8 cellular contexts compared by ENCODE assay signal in the genomic region with DNA sequence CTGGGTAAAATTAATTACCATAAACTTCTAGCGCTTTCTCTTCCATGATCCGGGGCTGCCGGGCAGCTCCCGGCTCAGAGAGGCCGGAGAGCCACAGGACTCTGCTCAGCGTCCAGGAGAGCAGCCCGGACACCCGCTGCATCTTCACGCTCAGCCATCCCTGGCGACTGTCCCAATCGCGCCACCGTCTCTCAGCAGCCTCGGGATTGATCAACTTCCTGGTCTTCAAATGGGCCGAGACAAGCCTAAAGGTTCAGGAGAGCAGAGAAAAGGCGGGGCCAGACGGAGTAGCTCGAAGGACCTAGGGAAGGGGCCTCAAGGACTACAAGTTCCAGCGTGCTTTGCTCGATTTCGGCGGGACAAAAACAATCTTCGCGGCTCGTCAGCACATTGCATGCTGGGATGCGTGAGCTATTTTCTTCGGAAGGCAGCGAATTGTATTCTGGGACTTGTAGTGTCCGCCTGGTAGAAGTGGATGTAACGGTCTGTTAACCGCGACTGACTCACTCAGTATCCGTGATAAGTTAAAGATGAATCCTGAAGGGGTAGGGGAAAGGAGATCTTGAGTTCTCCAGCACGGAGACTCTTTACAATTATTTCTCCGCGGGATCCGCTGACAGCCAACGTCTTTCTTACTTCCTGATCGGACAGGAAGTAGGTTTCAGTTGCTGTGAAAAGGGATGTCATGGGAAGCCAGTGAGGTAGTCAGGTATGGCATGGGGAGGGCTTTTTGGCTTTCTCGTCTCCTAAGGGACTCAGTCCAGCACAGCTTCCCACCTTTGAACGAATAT. TPM values are rescaled to one million over a fixed set of nuclear protein-coding genes. Genes with fewer than 3 reads are reported as not detected.
A peak's percentile ranks its signal among the peaks of the same experiment; 100 is the strongest.
DNase-seq lines count a peak whose midpoint lies in the region; ATAC-seq and TF ChIP-seq lines count a peak whose summit lies in the region.

A gene with protein sequence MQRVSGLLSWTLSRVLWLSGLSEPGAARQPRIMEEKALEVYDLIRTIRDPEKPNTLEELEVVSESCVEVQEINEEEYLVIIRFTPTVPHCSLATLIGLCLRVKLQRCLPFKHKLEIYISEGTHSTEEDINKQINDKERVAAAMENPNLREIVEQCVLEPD (minus strand): TSS at position 212 of the 791 bp plus-strand sequence. CDS start 70 bp downstream, at position 142.

- H3K27me3 ChIP-seq in GM06990 (replicated peaks; ENCODE audit: control insufficient read depth, insufficient read depth, low read length) (no peaks in the 10 kb centered on the region), SK-N-SH (ENCODE audit: insufficient read depth) (no peaks in the 10 kb centered on the region), suprapubic skin (no peaks in the 10 kb centered on the region)

- POLR2A ChIA-PET in SK-N-SH (lab: Yijun Ruan, JAX), result interaction anchor here (0.6 to 2.0 kb wide), 10 partner anchors 8 to 366 kb away, joined by 3 to 11 read pairs (median 4); partner anchors contain the start of genes PPIB, TRIP4 and ZNF609

- WGBS in SK-N-SH (ENCODE audit: low lambda C conversion rate), result under 1% methylated on average over 35 of the region's 41 CpGs
- WGBS in suprapubic skin, result 0% methylated on average over 41 of the region's 41 CpGs

- TF ChIP-seq EP300 in SK-N-SH (IDR thresholded peaks at IDR 0.05; ENCODE audit: borderline replicate concordance in 1 of 2, low read depth in 1 of 2, low read length in 1 of 2) (no peak), suprapubic skin (IDR thresholded peaks at IDR 0.05) (no peak)

- no peak for TF ChIP-seq CTCF in GM06990 (IDR thresholded peaks at IDR 0.05; ENCODE audit: insufficient read depth, low read length, poor library complexity, severe bottlenecking)
- no peak for TF ChIP-seq CTCF in SK-N-SH (IDR thresholded peaks at IDR 0.05)
- no peak for TF ChIP-seq CTCF in suprapubic skin (IDR thresholded peaks at IDR 0.05)

- no peaks in the 10 kb centered on the region for H3K9me2 ChIP-seq in SK-N-SH

- H3K4me1 ChIP-seq in SK-N-SH (ENCODE audit: control insufficient read depth in 1 of 2, insufficient read depth in 2 of 2, low read depth in 1 of 2, low read length in 1 of 2) (peaks cover 17 to 23% of the 10 kb centered on the region in 2 experiments; a peak in 3 of 4 replicates), suprapubic skin (peaks cover 69% of the 10 kb centered on the region)

- no peaks in the 10 kb centered on the region for H3K9me3 ChIP-seq in SK-N-SH
- no peaks in the 10 kb centered on the region for H3K9me3 ChIP-seq in suprapubic skin

- H3K36me3 ChIP-seq in GM06990 (ENCODE audit: control insufficient read depth, insufficient read depth, low read length) (no peaks in the 10 kb centered on the region; the same call in 1 of the 2 replicates), SK-N-SH (replicated peaks in 1 of 2; ENCODE audit: control insufficient read depth in 1 of 2, insufficient read depth in 2 of 2, low read length in 1 of 2) (peaks cover 2 to 9% of the 10 kb centered on the region in 2 experiments), suprapubic skin (peaks cover 5% of the 10 kb centered on the region)

- TF ChIP-seq RAD21 in SK-N-SH (IDR thresholded peaks at IDR 0.05; ENCODE audit: low read length), result no peak

- peak within 1 kb of the TSS; percentile 86 for H3K9ac ChIP-seq in SK-N-SH

- peak within 1 kb of the TSS; percentile 94 for H2AFZ ChIP-seq in SK-N-SH (ENCODE audit: low read depth)

- DNase-seq in GM06990 (ENCODE audit: extremely low read depth, insufficient read length) (peak; percentile 92), NCI-H1048 (lab: John Stamatoyannopoulos, UW) (peak; percentile 94), SK-N-SH (peak; percentile 81), globus pallidus (ENCODE audit: low spot score) (peak; percentile 99), nucleus accumbens (lab: John Stamatoyannopoulos, UW) (peak; percentile 73 to 98 (median 93)), suprapubic skin (ENCODE audit: low spot score in 2 of 2) (peak; percentile 96 to 98)
- peak; percentile 87 to 93 for DNase-seq in activated naive CD4-positive, alpha-beta T cell treated with anti-CD3 and anti-CD28 coated beads, Interleukin-2, amount 50 U/mL, for 72 hours (ENCODE audit: low spot score in 2 of 2)

- CTCF ChIA-PET in SK-N-SH (lab: Yijun Ruan, JAX), result interaction anchor here (1.1 to 2.9 kb wide), 5 partner anchors 23 to 63 kb away, joined by 3 to 19 read pairs (median 4); no protein-coding TSS in a partner anchor

- H3K4me3 ChIP-seq in GM06990 (replicated peaks; ENCODE audit: low read depth, low read length), result peak within 1 kb of the TSS; percentile 89
- H3K4me3 ChIP-seq in SK-N-SH (ENCODE audit: low read depth in 2 of 2, low read length in 1 of 2), result peak within 1 kb of the TSS; percentile 91 to 99
- H3K4me3 ChIP-seq in suprapubic skin, result peak within 1 kb of the TSS; percentile 64

- peak in 1 of 2 donors; percentile 41 for TF ChIP-seq POLR2A in suprapubic skin (IDR thresholded peaks at IDR 0.05)

- H3K27ac Mint-ChIP-seq in activated naive CD4-positive, alpha-beta T cell treated with anti-CD3 and anti-CD28 coated beads, Interleukin-2, amount 50 U/mL, for 72 hours, result peak within 1 kb of the TSS; percentile 97 to 99

- no peaks in the 10 kb centered on the region for H3K9me3 Mint-ChIP-seq in activated naive CD4-positive, alpha-beta T cell treated with anti-CD3 and anti-CD28 coated beads, Interleukin-2, amount 50 U/mL, for 72 hours

- peaks cover 23% of the 10 kb centered on the region for H4K20me1 ChIP-seq in SK-N-SH (ENCODE audit: insufficient read depth)

- H3K4me2 ChIP-seq in SK-N-SH, result peak within 1 kb of the TSS; percentile 92

- peak; percentile 56 for ATAC-seq in HG02571 (IDR thresholded peaks at IDR 0.05; ENCODE audit: unreplicated experiment)
- ATAC-seq in activated naive CD4-positive, alpha-beta T cell treated with anti-CD3 and anti-CD28 coated beads, Interleukin-2, amount 50 U/mL, for 72 hours, result peak; percentile 77 to 86

- peaks cover 88% of the 10 kb centered on the region for H3K79me2 ChIP-seq in SK-N-SH (ENCODE audit: insufficient read depth)

- H3F3A ChIP-seq in SK-N-SH (replicated peaks; ENCODE audit: insufficient read depth), result peaks cover 21% of the 10 kb centered on the region

- H3K36me3 Mint-ChIP-seq in activated naive CD4-positive, alpha-beta T cell treated with anti-CD3 and anti-CD28 coated beads, Interleukin-2, amount 50 U/mL, for 72 hours, result peaks cover 14 to 28% of the 10 kb centered on the region in 2 donors

- H3K27ac ChIP-seq in SK-N-SH (ENCODE audit: low read depth in 2 of 2, low read length in 1 of 2) (peak within 1 kb of the TSS; percentile 94 to 98), suprapubic skin (peak within 1 kb of the TSS; percentile 87)

TF ChIP-seq in SK-N-SH, 30 proteins besides CTCF, POLR2A, EP300 and RAD21 (continues in another document):
- TF ChIP-seq MAX (IDR thresholded peaks at IDR 0.05; ENCODE audit: low read depth), result 0 out of 2 replicates have a peak, but pooled peaks have one; percentile 48
- TF ChIP-seq, protein P1, sequence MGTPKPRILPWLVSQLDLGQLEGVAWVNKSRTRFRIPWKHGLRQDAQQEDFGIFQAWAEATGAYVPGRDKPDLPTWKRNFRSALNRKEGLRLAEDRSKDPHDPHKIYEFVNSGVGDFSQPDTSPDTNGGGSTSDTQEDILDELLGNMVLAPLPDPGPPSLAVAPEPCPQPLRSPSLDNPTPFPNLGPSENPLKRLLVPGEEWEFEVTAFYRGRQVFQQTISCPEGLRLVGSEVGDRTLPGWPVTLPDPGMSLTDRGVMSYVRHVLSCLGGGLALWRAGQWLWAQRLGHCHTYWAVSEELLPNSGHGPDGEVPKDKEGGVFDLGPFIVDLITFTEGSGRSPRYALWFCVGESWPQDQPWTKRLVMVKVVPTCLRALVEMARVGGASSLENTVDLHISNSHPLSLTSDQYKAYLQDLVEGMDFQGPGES (IDR thresholded peaks at IDR 0.05; ENCODE audit: low read depth, low read length), result no peak
- TF ChIP-seq TCF12 (IDR thresholded peaks at IDR 0.05), result peak; percentile 11; the same call in 1 of the 2 replicates
- peak; percentile 97 for TF ChIP-seq CHD2 (IDR thresholded peaks at IDR 0.05; ENCODE audit: low read length, partially characterized antibody)
- TF ChIP-seq, protein P2, sequence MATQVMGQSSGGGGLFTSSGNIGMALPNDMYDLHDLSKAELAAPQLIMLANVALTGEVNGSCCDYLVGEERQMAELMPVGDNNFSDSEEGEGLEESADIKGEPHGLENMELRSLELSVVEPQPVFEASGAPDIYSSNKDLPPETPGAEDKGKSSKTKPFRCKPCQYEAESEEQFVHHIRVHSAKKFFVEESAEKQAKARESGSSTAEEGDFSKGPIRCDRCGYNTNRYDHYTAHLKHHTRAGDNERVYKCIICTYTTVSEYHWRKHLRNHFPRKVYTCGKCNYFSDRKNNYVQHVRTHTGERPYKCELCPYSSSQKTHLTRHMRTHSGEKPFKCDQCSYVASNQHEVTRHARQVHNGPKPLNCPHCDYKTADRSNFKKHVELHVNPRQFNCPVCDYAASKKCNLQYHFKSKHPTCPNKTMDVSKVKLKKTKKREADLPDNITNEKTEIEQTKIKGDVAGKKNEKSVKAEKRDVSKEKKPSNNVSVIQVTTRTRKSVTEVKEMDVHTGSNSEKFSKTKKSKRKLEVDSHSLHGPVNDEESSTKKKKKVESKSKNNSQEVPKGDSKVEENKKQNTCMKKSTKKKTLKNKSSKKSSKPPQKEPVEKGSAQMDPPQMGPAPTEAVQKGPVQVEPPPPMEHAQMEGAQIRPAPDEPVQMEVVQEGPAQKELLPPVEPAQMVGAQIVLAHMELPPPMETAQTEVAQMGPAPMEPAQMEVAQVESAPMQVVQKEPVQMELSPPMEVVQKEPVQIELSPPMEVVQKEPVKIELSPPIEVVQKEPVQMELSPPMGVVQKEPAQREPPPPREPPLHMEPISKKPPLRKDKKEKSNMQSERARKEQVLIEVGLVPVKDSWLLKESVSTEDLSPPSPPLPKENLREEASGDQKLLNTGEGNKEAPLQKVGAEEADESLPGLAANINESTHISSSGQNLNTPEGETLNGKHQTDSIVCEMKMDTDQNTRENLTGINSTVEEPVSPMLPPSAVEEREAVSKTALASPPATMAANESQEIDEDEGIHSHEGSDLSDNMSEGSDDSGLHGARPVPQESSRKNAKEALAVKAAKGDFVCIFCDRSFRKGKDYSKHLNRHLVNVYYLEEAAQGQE (IDR thresholded peaks at IDR 0.05; ENCODE audit: low read depth, low read length), result peak; percentile 28; the same call in 1 of the 2 replicates

RNA-seq across cellular contexts. Expression of the gene that starts here (rescaled TPM):
- polyA plus RNA-seq in SK-N-SH (2012; rRNA removed), result 53.0 and 65.3 TPM in 2 replicates
- 76.9 and 96.9 TPM in 2 replicates for polyA plus RNA-seq in SK-N-SH (2012; cell fraction: cytosol; rRNA removed)
- polyA plus RNA-seq in SK-N-SH (2012; cell fraction: nucleus; rRNA removed), result 16.5 and 20.9 TPM in 2 replicates
- total RNA-seq in activated naive CD4-positive, alpha-beta T cell treated with anti-CD3 and anti-CD28 coated beads, Interleukin-2, amount 50 U/mL, for 72 hours, result 10 to 100 TPM; 77.9 to 95.4 TPM
- total RNA-seq in suprapubic skin, result 10 to 100 TPM; 19.1 to 37.0 (median 21.8) TPM

Comparison
In these comparisons a context has a peak if more than half of its experiments do, and no peak if none do; other contexts are left out.
1. Peak in every context shown above with its lines: DNase-seq, ATAC-seq, H3K4me3 ChIP-seq and H3K27ac ChIP-seq.